33 cellular contexts compared by ENCODE assay signal in genomic region chr3:99482191-99482590, GRCh38.
"Had no signal": no experiment of that assay in that cellular context is flagged by ENCODE, and none has a peak within 500 bp of the region (broad histone marks: within the 10 kb centered on the region; RNA-seq: fewer than 3 reads in every experiment).

No MANE protein-coding gene starts in this region.

- FAIRE-seq: RCC 7860, TTC549 had no signal

- H3K9ac ChIP-seq: KMS-11 had no signal

- H3K4me2 ChIP-seq: KMS-11, PC-9 had no signal

- H3K27me3 ChIP-seq: ascending aorta had no signal

- DNase-seq: activated CD4-positive, alpha-beta memory T cell treated with anti-CD3 and anti-CD28 coated beads, Interleukin-2, amount 10 ng/mL, durations not matched to agents 7 days and 5 days; activated CD4-positive, alpha-beta T cell treated with anti-CD3 and anti-CD28 coated beads for 4 hours; activated CD8-positive, alpha-beta memory T cell treated with anti-CD3 and anti-CD28 coated beads for 24 hours; activated CD8-positive, alpha-beta memory T cell treated with anti-CD3 and anti-CD28 coated beads, Interleukin-2, amount 10 ng/mL, durations not matched to agents 7 days and 5 days; activated CD8-positive, alpha-beta memory T cell treated with anti-CD3 and anti-CD28 coated beads, Interleukin-2, amount 50 U/mL, for 48 hours; activated effector memory CD4-positive, alpha-beta T cell treated with anti-CD3 and anti-CD28 coated beads, Interleukin-2, amount 50 U/mL, for 16 hours; activated naive CD4-positive, alpha-beta T cell; activated naive CD4-positive, alpha-beta T cell treated with anti-CD3 and anti-CD28 coated beads, Interleukin-2, amount 50 U/mL, for 16 hours; activated naive CD8-positive, alpha-beta T cell treated with anti-CD3 and anti-CD28 coated beads for 36 hours; activated T-cell treated with anti-CD3 and anti-CD28 coated beads, Interleukin-2, amount 50 U/mL, for 48 hours; amniotic stem cell; MM.1S; NCI-H1092 treated with DMSO at 0.1 percent for 48 hours; NCI-H1417; NCI-H146; NCI-H187; NCI-H2029 treated with DMSO at 0.1 percent for 48 hours; NCI-H2107; NCI-H2171; NCI-H510A; NCI-H526; NCI-H748 treated with DMSO at 0.1 percent for 48 hours; NK-92 treated with Interleukin-12 subunit alpha and Interleukin-12 subunit beta, amount 100 ng/mL, for 24 hours; PC-9; Right ventricle myocardium superior; SW 1271; T1000 had no signal

- H3K9me3 ChIP-seq: ascending aorta had no signal

- H2AFZ ChIP-seq: PC-9 had no signal

- H3K36me3 ChIP-seq: ascending aorta had no signal

- H3K27ac ChIP-seq: ascending aorta, KMS-11, PC-9 had no signal

- ATAC-seq: activated CD4-positive, CD25-positive, alpha-beta regulatory T cell treated with anti-CD3 and anti-CD28 coated beads, Interleukin-2, amount 50 U/mL, for 24 hours; activated CD8-positive, alpha-beta memory T cell treated with anti-CD3 and anti-CD28 coated beads, Interleukin-2, amount 10 ng/mL, durations not matched to agents 7 days and 5 days; WTC11 had no signal

- H3K4me3 ChIP-seq: ascending aorta, PC-9 had no signal
